ENCODE assay signal across 1 cellular context in genomic region chr5:149442563-149443182, GRCh38.
TF ChIP-seq lines count a peak whose summit lies in the region.

No MANE protein-coding gene starts in this region.

TF ChIP-seq in K562, 482 proteins besides CTCF, POLR2A, EP300 and RAD21 (continued from another document and continues in another):
- TF ChIP-seq, protein P1, sequence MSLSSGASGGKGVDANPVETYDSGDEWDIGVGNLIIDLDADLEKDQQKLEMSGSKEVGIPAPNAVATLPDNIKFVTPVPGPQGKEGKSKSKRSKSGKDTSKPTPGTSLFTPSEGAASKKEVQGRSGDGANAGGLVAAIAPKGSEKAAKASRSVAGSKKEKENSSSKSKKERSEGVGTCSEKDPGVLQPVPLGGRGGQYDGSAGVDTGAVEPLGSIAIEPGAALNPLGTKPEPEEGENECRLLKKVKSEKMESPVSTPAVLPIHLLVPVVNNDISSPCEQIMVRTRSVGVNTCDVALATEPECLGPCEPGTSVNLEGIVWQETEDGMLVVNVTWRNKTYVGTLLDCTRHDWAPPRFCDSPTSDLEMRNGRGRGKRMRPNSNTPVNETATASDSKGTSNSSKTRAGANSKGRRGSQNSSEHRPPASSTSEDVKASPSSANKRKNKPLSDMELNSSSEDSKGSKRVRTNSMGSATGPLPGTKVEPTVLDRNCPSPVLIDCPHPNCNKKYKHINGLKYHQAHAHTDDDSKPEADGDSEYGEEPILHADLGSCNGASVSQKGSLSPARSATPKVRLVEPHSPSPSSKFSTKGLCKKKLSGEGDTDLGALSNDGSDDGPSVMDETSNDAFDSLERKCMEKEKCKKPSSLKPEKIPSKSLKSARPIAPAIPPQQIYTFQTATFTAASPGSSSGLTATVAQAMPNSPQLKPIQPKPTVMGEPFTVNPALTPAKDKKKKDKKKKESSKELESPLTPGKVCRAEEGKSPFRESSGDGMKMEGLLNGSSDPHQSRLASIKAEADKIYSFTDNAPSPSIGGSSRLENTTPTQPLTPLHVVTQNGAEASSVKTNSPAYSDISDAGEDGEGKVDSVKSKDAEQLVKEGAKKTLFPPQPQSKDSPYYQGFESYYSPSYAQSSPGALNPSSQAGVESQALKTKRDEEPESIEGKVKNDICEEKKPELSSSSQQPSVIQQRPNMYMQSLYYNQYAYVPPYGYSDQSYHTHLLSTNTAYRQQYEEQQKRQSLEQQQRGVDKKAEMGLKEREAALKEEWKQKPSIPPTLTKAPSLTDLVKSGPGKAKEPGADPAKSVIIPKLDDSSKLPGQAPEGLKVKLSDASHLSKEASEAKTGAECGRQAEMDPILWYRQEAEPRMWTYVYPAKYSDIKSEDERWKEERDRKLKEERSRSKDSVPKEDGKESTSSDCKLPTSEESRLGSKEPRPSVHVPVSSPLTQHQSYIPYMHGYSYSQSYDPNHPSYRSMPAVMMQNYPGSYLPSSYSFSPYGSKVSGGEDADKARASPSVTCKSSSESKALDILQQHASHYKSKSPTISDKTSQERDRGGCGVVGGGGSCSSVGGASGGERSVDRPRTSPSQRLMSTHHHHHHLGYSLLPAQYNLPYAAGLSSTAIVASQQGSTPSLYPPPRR (CRISPR knock-in tag; IDR thresholded peaks at IDR 0.05; ENCODE audit: borderline replicate concordance) = no peak
- no peak for TF ChIP-seq NCOA6 (IDR thresholded peaks at IDR 0.05)
- no peak for TF ChIP-seq HMG20B (CRISPR knock-in tag; IDR thresholded peaks at IDR 0.05)
- TF ChIP-seq MTF1 (CRISPR knock-in tag; IDR thresholded peaks at IDR 0.05; ENCODE audit: borderline replicate concordance) = no peak
- TF ChIP-seq, protein P2, sequence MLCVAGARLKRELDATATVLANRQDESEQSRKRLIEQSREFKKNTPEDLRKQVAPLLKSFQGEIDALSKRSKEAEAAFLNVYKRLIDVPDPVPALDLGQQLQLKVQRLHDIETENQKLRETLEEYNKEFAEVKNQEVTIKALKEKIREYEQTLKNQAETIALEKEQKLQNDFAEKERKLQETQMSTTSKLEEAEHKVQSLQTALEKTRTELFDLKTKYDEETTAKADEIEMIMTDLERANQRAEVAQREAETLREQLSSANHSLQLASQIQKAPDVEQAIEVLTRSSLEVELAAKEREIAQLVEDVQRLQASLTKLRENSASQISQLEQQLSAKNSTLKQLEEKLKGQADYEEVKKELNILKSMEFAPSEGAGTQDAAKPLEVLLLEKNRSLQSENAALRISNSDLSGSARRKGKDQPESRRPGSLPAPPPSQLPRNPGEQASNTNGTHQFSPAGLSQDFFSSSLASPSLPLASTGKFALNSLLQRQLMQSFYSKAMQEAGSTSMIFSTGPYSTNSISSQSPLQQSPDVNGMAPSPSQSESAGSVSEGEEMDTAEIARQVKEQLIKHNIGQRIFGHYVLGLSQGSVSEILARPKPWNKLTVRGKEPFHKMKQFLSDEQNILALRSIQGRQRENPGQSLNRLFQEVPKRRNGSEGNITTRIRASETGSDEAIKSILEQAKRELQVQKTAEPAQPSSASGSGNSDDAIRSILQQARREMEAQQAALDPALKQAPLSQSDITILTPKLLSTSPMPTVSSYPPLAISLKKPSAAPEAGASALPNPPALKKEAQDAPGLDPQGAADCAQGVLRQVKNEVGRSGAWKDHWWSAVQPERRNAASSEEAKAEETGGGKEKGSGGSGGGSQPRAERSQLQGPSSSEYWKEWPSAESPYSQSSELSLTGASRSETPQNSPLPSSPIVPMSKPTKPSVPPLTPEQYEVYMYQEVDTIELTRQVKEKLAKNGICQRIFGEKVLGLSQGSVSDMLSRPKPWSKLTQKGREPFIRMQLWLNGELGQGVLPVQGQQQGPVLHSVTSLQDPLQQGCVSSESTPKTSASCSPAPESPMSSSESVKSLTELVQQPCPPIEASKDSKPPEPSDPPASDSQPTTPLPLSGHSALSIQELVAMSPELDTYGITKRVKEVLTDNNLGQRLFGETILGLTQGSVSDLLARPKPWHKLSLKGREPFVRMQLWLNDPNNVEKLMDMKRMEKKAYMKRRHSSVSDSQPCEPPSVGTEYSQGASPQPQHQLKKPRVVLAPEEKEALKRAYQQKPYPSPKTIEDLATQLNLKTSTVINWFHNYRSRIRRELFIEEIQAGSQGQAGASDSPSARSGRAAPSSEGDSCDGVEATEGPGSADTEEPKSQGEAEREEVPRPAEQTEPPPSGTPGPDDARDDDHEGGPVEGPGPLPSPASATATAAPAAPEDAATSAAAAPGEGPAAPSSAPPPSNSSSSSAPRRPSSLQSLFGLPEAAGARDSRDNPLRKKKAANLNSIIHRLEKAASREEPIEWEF (CRISPR knock-in tag; IDR thresholded peaks at IDR 0.05) = no peak
- TF ChIP-seq ZNF717 (CRISPR knock-in tag; IDR thresholded peaks at IDR 0.05) = no peak
- TF ChIP-seq ZFP36 (IDR thresholded peaks at IDR 0.05; ENCODE audit: low read depth, low read length, partially characterized antibody) = no peak
- TF ChIP-seq ADNP (tag; IDR thresholded peaks at IDR 0.05) = no peak
- TF ChIP-seq MAX (CRISPR knock-in tag; IDR thresholded peaks at IDR 0.05) = no peak
- TF ChIP-seq PHB2 (IDR thresholded peaks at IDR 0.05; ENCODE audit: low read depth) = no peak
- TF ChIP-seq HDAC3 (IDR thresholded peaks at IDR 0.05; ENCODE audit: borderline replicate concordance, partially characterized antibody) = no peak
- TF ChIP-seq RBM22 (IDR thresholded peaks at IDR 0.05; ENCODE audit: low read depth, low read length, poor library complexity, severe bottlenecking) = no peak
- TF ChIP-seq, protein P3, sequence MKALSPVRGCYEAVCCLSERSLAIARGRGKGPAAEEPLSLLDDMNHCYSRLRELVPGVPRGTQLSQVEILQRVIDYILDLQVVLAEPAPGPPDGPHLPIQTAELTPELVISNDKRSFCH (CRISPR knock-in tag; IDR thresholded peaks at IDR 0.05) = no peak
- TF ChIP-seq, protein P3 (tag; IDR thresholded peaks at IDR 0.05) = no peak
- TF ChIP-seq, protein P4, sequence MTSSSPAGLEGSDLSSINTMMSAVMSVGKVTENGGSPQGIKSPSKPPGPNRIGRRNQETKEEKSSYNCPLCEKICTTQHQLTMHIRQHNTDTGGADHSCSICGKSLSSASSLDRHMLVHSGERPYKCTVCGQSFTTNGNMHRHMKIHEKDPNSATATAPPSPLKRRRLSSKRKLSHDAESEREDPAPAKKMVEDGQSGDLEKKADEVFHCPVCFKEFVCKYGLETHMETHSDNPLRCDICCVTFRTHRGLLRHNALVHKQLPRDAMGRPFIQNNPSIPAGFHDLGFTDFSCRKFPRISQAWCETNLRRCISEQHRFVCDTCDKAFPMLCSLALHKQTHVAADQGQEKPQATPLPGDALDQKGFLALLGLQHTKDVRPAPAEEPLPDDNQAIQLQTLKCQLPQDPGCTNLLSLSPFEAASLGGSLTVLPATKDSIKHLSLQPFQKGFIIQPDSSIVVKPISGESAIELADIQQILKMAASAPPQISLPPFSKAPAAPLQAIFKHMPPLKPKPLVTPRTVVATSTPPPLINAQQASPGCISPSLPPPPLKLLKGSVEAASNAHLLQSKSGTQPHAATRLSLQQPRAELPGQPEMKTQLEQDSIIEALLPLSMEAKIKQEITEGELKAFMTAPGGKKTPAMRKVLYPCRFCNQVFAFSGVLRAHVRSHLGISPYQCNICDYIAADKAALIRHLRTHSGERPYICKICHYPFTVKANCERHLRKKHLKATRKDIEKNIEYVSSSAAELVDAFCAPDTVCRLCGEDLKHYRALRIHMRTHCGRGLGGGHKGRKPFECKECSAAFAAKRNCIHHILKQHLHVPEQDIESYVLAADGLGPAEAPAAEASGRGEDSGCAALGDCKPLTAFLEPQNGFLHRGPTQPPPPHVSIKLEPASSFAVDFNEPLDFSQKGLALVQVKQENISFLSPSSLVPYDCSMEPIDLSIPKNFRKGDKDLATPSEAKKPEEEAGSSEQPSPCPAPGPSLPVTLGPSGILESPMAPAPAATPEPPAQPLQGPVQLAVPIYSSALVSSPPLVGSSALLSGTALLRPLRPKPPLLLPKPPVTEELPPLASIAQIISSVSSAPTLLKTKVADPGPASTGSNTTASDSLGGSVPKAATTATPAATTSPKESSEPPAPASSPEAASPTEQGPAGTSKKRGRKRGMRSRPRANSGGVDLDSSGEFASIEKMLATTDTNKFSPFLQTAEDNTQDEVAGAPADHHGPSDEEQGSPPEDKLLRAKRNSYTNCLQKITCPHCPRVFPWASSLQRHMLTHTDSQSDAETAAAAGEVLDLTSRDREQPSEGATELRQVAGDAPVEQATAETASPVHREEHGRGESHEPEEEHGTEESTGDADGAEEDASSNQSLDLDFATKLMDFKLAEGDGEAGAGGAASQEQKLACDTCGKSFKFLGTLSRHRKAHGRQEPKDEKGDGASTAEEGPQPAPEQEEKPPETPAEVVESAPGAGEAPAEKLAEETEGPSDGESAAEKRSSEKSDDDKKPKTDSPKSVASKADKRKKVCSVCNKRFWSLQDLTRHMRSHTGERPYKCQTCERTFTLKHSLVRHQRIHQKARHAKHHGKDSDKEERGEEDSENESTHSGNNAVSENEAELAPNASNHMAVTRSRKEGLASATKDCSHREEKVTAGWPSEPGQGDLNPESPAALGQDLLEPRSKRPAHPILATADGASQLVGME (CRISPR knock-in tag; IDR thresholded peaks at IDR 0.05) = no peak
- TF ChIP-seq HDAC6 (IDR thresholded peaks at IDR 0.05; ENCODE audit: low read depth, low read length) = no peak
- no peak for TF ChIP-seq ARHGAP35 (IDR thresholded peaks at IDR 0.05; ENCODE audit: partially characterized antibody)
- no peak for TF ChIP-seq ZNF197 (CRISPR knock-in tag; IDR thresholded peaks at IDR 0.05; ENCODE audit: low read depth)
- TF ChIP-seq HMGN3 (IDR thresholded peaks at IDR 0.05; ENCODE audit: borderline replicate concordance, extremely low read depth, insufficient read length, low read depth, low read length) = no peak
- no peak for TF ChIP-seq ZNF124 (CRISPR knock-in tag; IDR thresholded peaks at IDR 0.05)
- TF ChIP-seq PHF20 (IDR thresholded peaks at IDR 0.05; ENCODE audit: partially characterized antibody) = no peak
- TF ChIP-seq NR2C1 (IDR thresholded peaks at IDR 0.05) = no peak
- TF ChIP-seq NR2C1 (tag; IDR thresholded peaks at IDR 0.05) = 0 out of 2 replicates have a peak, but pooled peaks have one; percentile 9
- no peak for TF ChIP-seq MXD1 (CRISPR knock-in tag; IDR thresholded peaks at IDR 0.05; ENCODE audit: borderline replicate concordance, poor library complexity, severe bottlenecking)
- TF ChIP-seq MCM2 (IDR thresholded peaks at IDR 0.05; ENCODE audit: low read depth) = no peak
- no peak for TF ChIP-seq THAP7 (CRISPR knock-in tag; IDR thresholded peaks at IDR 0.05)
- TF ChIP-seq MXI1 (IDR thresholded peaks at IDR 0.05; ENCODE audit: low read depth, low read length) = no peak
- TF ChIP-seq MITF (IDR thresholded peaks at IDR 0.05) = no peak
- no peak for TF ChIP-seq BRCA1 (IDR thresholded peaks at IDR 0.05)
- TF ChIP-seq BRCA1 (CRISPR knock-in tag; IDR thresholded peaks at IDR 0.05) = no peak
- TF ChIP-seq ZNF77 (CRISPR knock-in tag; IDR thresholded peaks at IDR 0.05) = no peak
- no peak for TF ChIP-seq ZNF143 (CRISPR knock-in tag; IDR thresholded peaks at IDR 0.05)
- TF ChIP-seq SMARCA4 (IDR thresholded peaks at IDR 0.05) = no peak
- TF ChIP-seq DDX20 (tag; IDR thresholded peaks at IDR 0.05; ENCODE audit: low read depth) = no peak
- no peak for TF ChIP-seq IRF1 (CRISPR knock-in tag; IDR thresholded peaks at IDR 0.05; ENCODE audit: borderline replicate concordance)
- no peak for TF ChIP-seq NR1H2 (CRISPR knock-in tag; IDR thresholded peaks at IDR 0.05)
- no peak for TF ChIP-seq NUFIP1 (IDR thresholded peaks at IDR 0.05; ENCODE audit: partially characterized antibody)
- TF ChIP-seq, protein P5, sequence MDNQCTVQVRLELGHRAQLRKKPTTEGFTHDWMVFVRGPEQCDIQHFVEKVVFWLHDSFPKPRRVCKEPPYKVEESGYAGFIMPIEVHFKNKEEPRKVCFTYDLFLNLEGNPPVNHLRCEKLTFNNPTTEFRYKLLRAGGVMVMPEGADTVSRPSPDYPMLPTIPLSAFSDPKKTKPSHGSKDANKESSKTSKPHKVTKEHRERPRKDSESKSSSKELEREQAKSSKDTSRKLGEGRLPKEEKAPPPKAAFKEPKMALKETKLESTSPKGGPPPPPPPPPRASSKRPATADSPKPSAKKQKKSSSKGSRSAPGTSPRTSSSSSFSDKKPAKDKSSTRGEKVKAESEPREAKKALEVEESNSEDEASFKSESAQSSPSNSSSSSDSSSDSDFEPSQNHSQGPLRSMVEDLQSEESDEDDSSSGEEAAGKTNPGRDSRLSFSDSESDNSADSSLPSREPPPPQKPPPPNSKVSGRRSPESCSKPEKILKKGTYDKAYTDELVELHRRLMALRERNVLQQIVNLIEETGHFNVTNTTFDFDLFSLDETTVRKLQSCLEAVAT (IDR thresholded peaks at IDR 0.05) = no peak
- no peak for TF ChIP-seq ZBTB1 (CRISPR knock-in tag; IDR thresholded peaks at IDR 0.05; ENCODE audit: borderline replicate concordance, low read depth)
